ENCODE assay signal across 17 cellular contexts in genomic region chr12:127680516-127680915, GRCh38.
"Had no signal": no experiment of that assay in that cellular context is flagged by ENCODE, and none has a peak within 500 bp of the region (broad histone marks: within the 10 kb centered on the region; RNA-seq: fewer than 3 reads in every experiment).

No MANE protein-coding gene starts in this region.

- H3K9me3 ChIP-seq: neutrophil, spleen, tibial artery, vagina had no signal

- H3K27ac ChIP-seq: neutrophil, spleen, tibial artery, vagina had no signal

- H3K36me3 Mint-ChIP-seq: activated naive CD8-positive, alpha-beta T cell; naive thymus-derived CD4-positive, alpha-beta T cell; stimulated activated memory B cell treated with anti-CD40 and anti-IgM and Interleukin-4, amounts not matched to agents 10 μg/mL and 1 μg/mL and 100 μg/mL, for 72 hours had no signal

- H3K4me3 ChIP-seq: lung, spleen, tibial artery, vagina had no signal

- H3K4me1 Mint-ChIP-seq: naive thymus-derived CD4-positive, alpha-beta T cell; stimulated activated memory B cell treated with anti-CD40 and anti-IgM and Interleukin-4, amounts not matched to agents 10 μg/mL and 1 μg/mL and 100 μg/mL, for 72 hours had no signal

- H3K36me3 ChIP-seq: neutrophil, spleen, tibial artery, vagina had no signal

- H3K27me3 Mint-ChIP-seq: activated naive CD8-positive, alpha-beta T cell; stimulated activated memory B cell treated with anti-CD40 and anti-IgM and Interleukin-4, amounts not matched to agents 10 μg/mL and 1 μg/mL and 100 μg/mL, for 72 hours had no signal

- H3K27ac Mint-ChIP-seq: activated naive CD8-positive, alpha-beta T cell; naive thymus-derived CD4-positive, alpha-beta T cell; stimulated activated memory B cell treated with anti-CD40 and anti-IgM and Interleukin-4, amounts not matched to agents 10 μg/mL and 1 μg/mL and 100 μg/mL, for 72 hours had no signal

- H3K27me3 ChIP-seq: neutrophil, spleen, tibial artery, vagina had no signal

- H3K4me1 ChIP-seq: spleen had no signal

- DNase-seq: activated CD4-positive, alpha-beta T cell treated with anti-CD3 and anti-CD28 coated beads for 1 hour; activated CD4-positive, alpha-beta T cell treated with anti-CD3 and anti-CD28 coated beads, Interleukin-2, amount 50 U/mL, for 48 hours; activated effector memory CD4-positive, alpha-beta T cell treated with anti-CD3 and anti-CD28 coated beads, Interleukin-2, amount 50 U/mL, for 16 hours; activated T-cell treated with anti-CD3 and anti-CD28 coated beads, Interleukin-2, amount 50 U/mL, for 4 hours; anterior cingulate cortex; left cardiac atrium; naive thymus-derived CD4-positive, alpha-beta T cell; right cardiac atrium; spleen; stimulated activated CD4-positive, alpha-beta T cell treated with anti-CD3 and anti-CD28 coated beads, Interleukin-1b, Interleukin-23, amount 100 ng/mL, for 48 hours; T1000; tibial artery had no signal

- H3K9me3 Mint-ChIP-seq: activated T-cell treated with anti-CD3 and anti-CD28 coated beads, Interleukin-2, amount 50 U/mL, for 4 hours; stimulated activated memory B cell treated with anti-CD40 and anti-IgM and Interleukin-4, amounts not matched to agents 10 μg/mL and 1 μg/mL and 100 μg/mL, for 72 hours had no signal

- H3K4me3 Mint-ChIP-seq: activated naive CD8-positive, alpha-beta T cell; activated T-cell treated with anti-CD3 and anti-CD28 coated beads, Interleukin-2, amount 50 U/mL, for 4 hours; naive thymus-derived CD4-positive, alpha-beta T cell; stimulated activated memory B cell treated with anti-CD40 and anti-IgM and Interleukin-4, amounts not matched to agents 10 μg/mL and 1 μg/mL and 100 μg/mL, for 72 hours had no signal

- ATAC-seq: activated T-cell treated with anti-CD3 and anti-CD28 coated beads, Interleukin-2, amount 50 U/mL, for 4 hours; left cardiac atrium; naive thymus-derived CD4-positive, alpha-beta T cell; right cardiac atrium; stimulated activated memory B cell treated with anti-CD40 and anti-IgM and Interleukin-4, amounts not matched to agents 10 μg/mL and 1 μg/mL and 100 μg/mL, for 72 hours had no signal
